ENCODE assay signal across 17 cellular contexts in the genomic region with DNA sequence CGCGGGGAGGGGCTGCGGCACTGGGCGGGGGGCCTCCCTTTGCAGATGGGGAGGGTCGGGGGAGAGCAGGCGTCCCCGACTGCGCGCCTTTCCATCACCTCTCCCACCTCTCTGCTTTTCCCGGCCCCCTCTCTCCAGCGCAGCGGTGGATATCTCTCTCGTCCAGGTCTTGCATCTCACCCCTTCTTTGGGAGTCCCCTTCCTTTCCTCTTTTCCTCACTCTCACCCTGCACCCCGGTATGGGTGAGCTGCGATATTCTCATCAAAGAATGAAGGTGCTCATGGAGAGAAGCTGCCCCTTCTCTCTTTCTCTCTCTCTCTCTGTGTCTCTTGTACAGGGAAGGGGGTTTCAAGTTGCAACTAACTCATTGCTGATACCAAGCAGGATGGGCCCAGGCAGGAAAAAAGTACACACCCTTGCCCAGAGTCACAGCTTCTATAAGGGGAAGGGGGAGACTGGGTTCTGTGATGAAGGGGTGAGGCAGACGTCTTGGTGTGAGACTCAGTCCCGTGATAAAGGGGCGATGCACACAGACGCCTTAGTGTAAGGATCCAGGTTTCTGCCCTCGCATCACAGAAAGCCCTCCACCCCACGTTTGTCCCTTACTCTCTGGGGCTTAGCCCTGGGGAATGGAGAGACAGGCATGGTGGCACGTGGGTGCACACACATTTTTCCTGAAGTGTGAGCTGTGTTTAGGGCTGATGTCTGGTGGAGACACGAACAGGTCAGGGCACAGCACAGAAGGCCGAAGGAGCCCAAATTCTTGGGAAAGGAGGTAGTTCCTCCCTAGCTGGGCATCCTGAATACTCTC.
DNase-seq lines count a peak whose midpoint lies in the region; ATAC-seq and TF ChIP-seq lines count a peak whose summit lies in the region.
"Had no signal": no experiment of that assay in that cellular context is flagged by ENCODE, and none has a peak within 500 bp of the region (broad histone marks: within the 10 kb centered on the region; RNA-seq: fewer than 3 reads in every experiment).

No MANE protein-coding gene starts in this region.

- no peaks in the 10 kb centered on the region for H3F3A ChIP-seq in MM.1S (ENCODE audit: insufficient read depth, low read length)

- no peaks in the 10 kb centered on the region for H3K36me3 ChIP-seq in CD8-positive, alpha-beta memory T cell (ENCODE audit: insufficient read depth, low read length)
- H3K36me3 ChIP-seq in NT2/D1 (ENCODE audit: insufficient read depth, insufficient read length, low read length) (no peaks in the 10 kb centered on the region), MM.1S (replicated peaks; ENCODE audit: insufficient read depth, low read length) (no peaks in the 10 kb centered on the region)
- H3K36me3 ChIP-seq: Peyer's patch had no signal

- H4K20me1 ChIP-seq in MM.1S (ENCODE audit: insufficient read depth, low read length): no peaks in the 10 kb centered on the region

- H3K4me2 ChIP-seq in MM.1S (ENCODE audit: low read depth, low read length): no peak overlapping the region

- H3K9ac ChIP-seq in NT2/D1 (ENCODE audit: insufficient read length, low read depth) (peak overlapping the region; percentile 16), MM.1S (ENCODE audit: low read length) (no peak overlapping the region)

- H3K4me1 Mint-ChIP-seq in CD8-positive, alpha-beta memory T cell: peaks cover 0 to 17% (median 8%) of the 10 kb centered on the region in 3 donors
- H3K4me1 Mint-ChIP-seq in glutamatergic neuron (ENCODE audit: low read depth, unreplicated experiment) (peaks cover 6% of the 10 kb centered on the region), nephron progenitor cell (peaks cover 19% of the 10 kb centered on the region)

- DNase-seq in CD8-positive, alpha-beta memory T cell: no peak
- DNase-seq in NT2/D1 (ENCODE audit: low read depth, low spot score): no peak
- peak; percentile 28 for DNase-seq in glutamatergic neuron
- DNase-seq in nephron progenitor cell: no peak
- no peak for DNase-seq in pons (ENCODE audit: low spot score)
- no peak for DNase-seq in nucleus accumbens (lab: John Stamatoyannopoulos, UW)
- no peak for DNase-seq in MM.1S
- DNase-seq: activated CD4-positive, alpha-beta T cell treated with anti-CD3 and anti-CD28 coated beads for 4 hours; activated effector memory CD4-positive, alpha-beta T cell treated with Interleukin-2 at 50 U/mL for 16 hours; C1 segment of cervical spinal cord; caudate nucleus; NCI-H146; NCI-H510A treated with DMSO at 0.1 percent for 48 hours; Peyer's patch; T-cell had no signal

- no peaks in the 10 kb centered on the region for H3K79me2 ChIP-seq in MM.1S (ENCODE audit: low read length)

- no peak overlapping the region for H3K27ac ChIP-seq in CD8-positive, alpha-beta memory T cell (ENCODE audit: low read depth, low read length)
- H3K27ac ChIP-seq in MM.1S (ENCODE audit: low read length): no peak overlapping the region
- H3K27ac ChIP-seq: Peyer's patch had no signal

- peaks cover 4% of the 10 kb centered on the region for H3K4me1 ChIP-seq in CD8-positive, alpha-beta memory T cell (ENCODE audit: insufficient read depth, low read length)
- H3K4me1 ChIP-seq in NT2/D1 (ENCODE audit: insufficient read depth, insufficient read length) (peaks cover 9% of the 10 kb centered on the region), MM.1S (ENCODE audit: low read length) (no peaks in the 10 kb centered on the region)

- H2AFZ ChIP-seq in MM.1S (ENCODE audit: low read length): no peak overlapping the region

- no peaks in the 10 kb centered on the region for H3K9me3 ChIP-seq in CD8-positive, alpha-beta memory T cell (ENCODE audit: low read length)
- H3K9me3 ChIP-seq in NT2/D1 (ENCODE audit: insufficient read depth, low read length) (no peaks in the 10 kb centered on the region), MM.1S (replicated peaks; ENCODE audit: insufficient read depth, low read length) (no peaks in the 10 kb centered on the region)
- H3K9me3 ChIP-seq: Peyer's patch had no signal

- POLR2A ChIA-PET in CD8-positive, alpha-beta memory T cell (lab: Charles Lee): no interaction called here

- H3K9me2 ChIP-seq in MM.1S (replicated peaks; ENCODE audit: insufficient read depth, low read length): no peaks in the 10 kb centered on the region

- H3K9me3 Mint-ChIP-seq in CD8-positive, alpha-beta memory T cell: no peaks in the 10 kb centered on the region
- H3K9me3 Mint-ChIP-seq in glutamatergic neuron (ENCODE audit: unreplicated experiment) (peaks cover 4% of the 10 kb centered on the region), nephron progenitor cell (peaks cover 3% of the 10 kb centered on the region)
- H3K9me3 Mint-ChIP-seq: T-cell had no signal

- CTCF ChIA-PET in CD8-positive, alpha-beta memory T cell (lab: Charles Lee): no interaction called here

- TF ChIP-seq CTCF in glutamatergic neuron (IDR thresholded peaks at IDR 0.05; ENCODE audit: partially characterized antibody, unreplicated experiment): no peak
- no peak for TF ChIP-seq CTCF in nephron progenitor cell (IDR thresholded peaks at IDR 0.05)
- no peak for TF ChIP-seq CTCF in MM.1S (IDR thresholded peaks at IDR 0.05; ENCODE audit: low read length)

- H3K27ac Mint-ChIP-seq in CD8-positive, alpha-beta memory T cell: peak overlapping the region in 1 of 8 donors; percentile 37
- H3K27ac Mint-ChIP-seq in glutamatergic neuron (ENCODE audit: unreplicated experiment): no peak overlapping the region
- H3K27ac Mint-ChIP-seq in nephron progenitor cell: no peak overlapping the region
- H3K27ac Mint-ChIP-seq: T-cell had no signal

- peak overlapping the region in 4 of 7 donors; percentile 15 to 54 (median 48) for H3K4me3 Mint-ChIP-seq in CD8-positive, alpha-beta memory T cell
- H3K4me3 Mint-ChIP-seq in glutamatergic neuron (ENCODE audit: unreplicated experiment) (peak overlapping the region; percentile 91), nephron progenitor cell (peak overlapping the region; percentile 87)

- no peak overlapping the region for H3K4me3 ChIP-seq in CD8-positive, alpha-beta memory T cell (ENCODE audit: low read length)
- H3K4me3 ChIP-seq in NT2/D1 (ENCODE audit: insufficient read length, low read depth) (peak overlapping the region; percentile 24), MM.1S (ENCODE audit: low read length) (no peak overlapping the region)
- H3K4me3 ChIP-seq: Peyer's patch had no signal

- peaks cover 25% of the 10 kb centered on the region for H3K27me3 ChIP-seq in CD8-positive, alpha-beta memory T cell (ENCODE audit: insufficient read depth, low read length, poor library complexity, severe bottlenecking)
- peaks cover 53% of the 10 kb centered on the region for H3K27me3 ChIP-seq in NT2/D1 (ENCODE audit: insufficient read depth, insufficient read length)
- H3K27me3 ChIP-seq in MM.1S (replicated peaks; ENCODE audit: insufficient read depth, low read length): no peaks in the 10 kb centered on the region

- H3K36me3 Mint-ChIP-seq in CD8-positive, alpha-beta memory T cell: peaks cover 0 to 6% (median 0%) of the 10 kb centered on the region in 3 donors
- H3K36me3 Mint-ChIP-seq in glutamatergic neuron (ENCODE audit: unreplicated experiment) (no peaks in the 10 kb centered on the region), nephron progenitor cell (ENCODE audit: low read depth) (peaks cover 4% of the 10 kb centered on the region)
- H3K36me3 Mint-ChIP-seq: T-cell had no signal

- no peak for ATAC-seq in HG03280 (IDR thresholded peaks at IDR 0.05; ENCODE audit: unreplicated experiment)
- ATAC-seq: sciatic nerve, T-cell had no signal

- H3K27me3 Mint-ChIP-seq in CD8-positive, alpha-beta memory T cell: peaks cover 27 to 36% of the 10 kb centered on the region in 2 donors
- peaks cover 5% of the 10 kb centered on the region for H3K27me3 Mint-ChIP-seq in glutamatergic neuron (ENCODE audit: unreplicated experiment)
- peaks cover 84% of the 10 kb centered on the region for H3K27me3 Mint-ChIP-seq in nephron progenitor cell (ENCODE audit: low read depth, poor library complexity)
